In the genomic region with DNA sequence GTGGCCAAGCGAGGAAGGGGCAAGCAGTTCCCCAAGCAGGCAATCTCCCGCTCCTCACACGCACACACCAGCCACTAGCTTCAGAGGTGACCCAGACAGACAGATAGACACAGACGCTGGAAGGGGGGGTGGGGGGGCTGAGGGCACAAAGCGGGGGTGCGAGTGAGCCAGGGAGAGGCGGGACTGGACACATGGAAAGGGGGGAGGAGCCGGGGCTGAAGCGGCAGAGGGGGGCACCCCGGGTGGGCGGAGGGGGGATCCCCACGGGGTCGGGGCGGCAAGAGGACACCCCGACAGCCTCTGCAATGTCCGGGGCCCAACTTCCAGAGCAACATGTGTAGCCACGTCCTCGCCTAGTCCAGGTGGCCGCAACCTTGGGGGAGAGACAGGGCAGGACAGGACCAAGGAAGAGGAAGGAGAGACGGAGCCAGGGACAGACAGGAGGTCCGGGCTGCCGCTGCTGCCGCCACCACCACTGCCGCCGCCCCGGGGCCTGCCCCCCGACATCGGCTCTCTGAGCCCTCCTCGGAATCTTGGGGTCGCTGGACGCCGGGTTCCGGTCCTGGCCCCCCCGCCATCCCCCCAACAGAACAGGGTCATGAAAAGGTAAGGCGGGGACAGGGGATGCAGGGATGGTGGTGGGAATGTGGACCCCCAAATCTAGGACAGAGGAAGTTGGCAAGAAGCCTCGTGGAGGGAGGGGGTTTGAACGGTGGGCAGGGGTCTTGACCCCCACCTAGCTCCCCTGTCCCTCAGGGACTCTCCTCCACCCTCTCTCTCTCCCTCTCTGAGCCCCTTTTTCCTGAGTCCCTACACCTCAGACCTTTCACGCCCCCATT, we compare ENCODE assay signal across 1 cellular context.
TF ChIP-seq lines count a peak whose summit lies in the region.

No MANE protein-coding gene starts in this region.

TF ChIP-seq in HCT116, 20 proteins besides CTCF, POLR2A, EP300 and RAD21 (continued from another document):
- TF ChIP-seq EZH2phosphoT487 (IDR thresholded peaks at IDR 0.05; ENCODE audit: borderline replicate concordance) = no peak
- no peak for TF ChIP-seq YY1 (IDR thresholded peaks at IDR 0.05; ENCODE audit: extremely low read depth, insufficient replicate concordance, low read depth, low read length)
- no peak for TF ChIP-seq ZNF274 (IDR thresholded peaks at IDR 0.05; ENCODE audit: low read depth, low read length)
- TF ChIP-seq, protein P1, sequence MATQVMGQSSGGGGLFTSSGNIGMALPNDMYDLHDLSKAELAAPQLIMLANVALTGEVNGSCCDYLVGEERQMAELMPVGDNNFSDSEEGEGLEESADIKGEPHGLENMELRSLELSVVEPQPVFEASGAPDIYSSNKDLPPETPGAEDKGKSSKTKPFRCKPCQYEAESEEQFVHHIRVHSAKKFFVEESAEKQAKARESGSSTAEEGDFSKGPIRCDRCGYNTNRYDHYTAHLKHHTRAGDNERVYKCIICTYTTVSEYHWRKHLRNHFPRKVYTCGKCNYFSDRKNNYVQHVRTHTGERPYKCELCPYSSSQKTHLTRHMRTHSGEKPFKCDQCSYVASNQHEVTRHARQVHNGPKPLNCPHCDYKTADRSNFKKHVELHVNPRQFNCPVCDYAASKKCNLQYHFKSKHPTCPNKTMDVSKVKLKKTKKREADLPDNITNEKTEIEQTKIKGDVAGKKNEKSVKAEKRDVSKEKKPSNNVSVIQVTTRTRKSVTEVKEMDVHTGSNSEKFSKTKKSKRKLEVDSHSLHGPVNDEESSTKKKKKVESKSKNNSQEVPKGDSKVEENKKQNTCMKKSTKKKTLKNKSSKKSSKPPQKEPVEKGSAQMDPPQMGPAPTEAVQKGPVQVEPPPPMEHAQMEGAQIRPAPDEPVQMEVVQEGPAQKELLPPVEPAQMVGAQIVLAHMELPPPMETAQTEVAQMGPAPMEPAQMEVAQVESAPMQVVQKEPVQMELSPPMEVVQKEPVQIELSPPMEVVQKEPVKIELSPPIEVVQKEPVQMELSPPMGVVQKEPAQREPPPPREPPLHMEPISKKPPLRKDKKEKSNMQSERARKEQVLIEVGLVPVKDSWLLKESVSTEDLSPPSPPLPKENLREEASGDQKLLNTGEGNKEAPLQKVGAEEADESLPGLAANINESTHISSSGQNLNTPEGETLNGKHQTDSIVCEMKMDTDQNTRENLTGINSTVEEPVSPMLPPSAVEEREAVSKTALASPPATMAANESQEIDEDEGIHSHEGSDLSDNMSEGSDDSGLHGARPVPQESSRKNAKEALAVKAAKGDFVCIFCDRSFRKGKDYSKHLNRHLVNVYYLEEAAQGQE (IDR thresholded peaks at IDR 0.05; ENCODE audit: low read depth) = no peak
- TF ChIP-seq EGR1 (IDR thresholded peaks at IDR 0.05; ENCODE audit: low read depth) = no peak
- no peak for TF ChIP-seq CBX3 (IDR thresholded peaks at IDR 0.05; ENCODE audit: low read depth)
